Comparison of ENCODE assay signal across 22 cellular contexts in the genomic region with DNA sequence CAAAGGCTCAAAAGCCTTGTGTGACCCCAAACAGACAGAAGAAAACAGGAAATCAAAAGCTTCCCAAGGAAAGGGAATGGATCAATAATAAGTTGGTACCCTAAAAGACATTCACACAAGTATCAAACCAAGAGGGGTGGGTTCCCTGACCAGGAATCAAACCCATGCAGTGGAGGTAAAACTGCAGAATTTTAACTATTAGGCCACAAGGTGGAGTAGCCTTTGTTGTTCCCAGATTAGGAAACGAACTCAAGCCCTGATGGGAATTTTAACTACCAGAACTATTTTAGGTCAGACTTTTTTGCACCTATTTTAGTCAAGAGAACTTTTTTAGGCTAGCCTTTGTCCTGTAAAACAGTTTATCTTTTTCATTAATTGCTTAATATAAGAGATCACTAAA. TPM values are rescaled to one million over a fixed set of nuclear protein-coding genes. Genes with fewer than 3 reads are reported as not detected.
A peak's percentile ranks its signal among the peaks of the same experiment; 100 is the strongest.
DNase-seq lines count a peak whose midpoint lies in the region; ATAC-seq, FAIRE-seq and TF ChIP-seq lines count a peak whose summit lies in the region.
"Had no signal": no experiment of that assay in that cellular context is flagged by ENCODE, and none has a peak within 500 bp of the region (broad histone marks: within the 10 kb centered on the region; RNA-seq: fewer than 3 reads in every experiment).

No MANE protein-coding gene starts in this region.

- H3K9me3 ChIP-seq in A549: no peaks in the 10 kb centered on the region
- H3K9me3 ChIP-seq in H9 (ENCODE audit: control insufficient read depth, low read depth, low read length): no peaks in the 10 kb centered on the region

- no peaks in the 10 kb centered on the region for H3K4me1 ChIP-seq in A549
- H3K4me1 ChIP-seq in H9 (ENCODE audit: insufficient read depth, low read length): no peaks in the 10 kb centered on the region; the same call in 1 of the 2 replicates

- no peaks in the 10 kb centered on the region for H3K27me3 Mint-ChIP-seq in H9 (ENCODE audit: low read depth)
- H3K27me3 Mint-ChIP-seq in glutamatergic neuron (ENCODE audit: unreplicated experiment): peaks cover 1% of the 10 kb centered on the region
- H3K27me3 Mint-ChIP-seq in activated CD4-positive, alpha-beta T cell treated with anti-CD3 and anti-CD28 coated beads, Interleukin-2, amount 10 ng/mL, durations not matched to agents 7 days and 5 days: peaks cover 2% of the 10 kb centered on the region
- H3K27me3 Mint-ChIP-seq: dendritic cell treated with granulocyte-macrophage colony-stimulating factor and Interleukin-4, amounts not matched to agents 40 ng/mL and 50 ng/mL, for 4 days had no signal

- H3K56ac ChIP-seq in H9 (ENCODE audit: insufficient read length, low read depth, low read length): no peak overlapping the region

- H3K4me1 Mint-ChIP-seq in H9 (peaks cover 38 to 45% of the 10 kb centered on the region in 2 experiments), glutamatergic neuron (ENCODE audit: low read depth, unreplicated experiment) (no peaks in the 10 kb centered on the region)
- H3K4me1 Mint-ChIP-seq in activated CD4-positive, alpha-beta T cell treated with anti-CD3 and anti-CD28 coated beads, Interleukin-2, amount 10 ng/mL, durations not matched to agents 7 days and 5 days: no peaks in the 10 kb centered on the region
- H3K4me1 Mint-ChIP-seq: neural crest cell had no signal

- H2BK20ac ChIP-seq in H9 (ENCODE audit: low read depth, low read length, poor library complexity, severe bottlenecking): no peak overlapping the region

- intact Hi-C loops in cardiac septum (cut with DNase I): no loop called here

- POLR2A ChIA-PET in A549 (lab: Yijun Ruan, JAX): no interaction called here
- POLR2A ChIA-PET in activated CD4-positive, alpha-beta T cell treated with anti-CD3 and anti-CD28 coated beads, Interleukin-2, amount 10 ng/mL, durations not matched to agents 7 days and 5 days (lab: Charles Lee): no interaction called here

- no peak overlapping the region for H2AFZ ChIP-seq in H9 (ENCODE audit: low read length)

- H3K9me3 Mint-ChIP-seq in H9 (peaks cover 8 to 9% of the 10 kb centered on the region in 2 experiments), glutamatergic neuron (ENCODE audit: unreplicated experiment) (no peaks in the 10 kb centered on the region)
- H3K9me3 Mint-ChIP-seq in activated CD4-positive, alpha-beta T cell treated with anti-CD3 and anti-CD28 coated beads, Interleukin-2, amount 10 ng/mL, durations not matched to agents 7 days and 5 days: peaks cover 4% of the 10 kb centered on the region

- no peak overlapping the region for H2BK15ac ChIP-seq in H9 (ENCODE audit: low read depth, low read length)

- H3K4me3 Mint-ChIP-seq in H9: no peak overlapping the region
- H3K4me3 Mint-ChIP-seq in glutamatergic neuron (ENCODE audit: unreplicated experiment): no peak overlapping the region
- no peak overlapping the region for H3K4me3 Mint-ChIP-seq in activated CD4-positive, alpha-beta T cell treated with anti-CD3 and anti-CD28 coated beads, Interleukin-2, amount 10 ng/mL, durations not matched to agents 7 days and 5 days
- H3K4me3 Mint-ChIP-seq: dendritic cell treated with granulocyte-macrophage colony-stimulating factor and Interleukin-4, amounts not matched to agents 40 ng/mL and 50 ng/mL, for 4 days; neural crest cell had no signal

- TF ChIP-seq RAD21 in A549 (conservative IDR thresholded peaks at IDR 0.05 in 1 of 2, IDR thresholded peaks at IDR 0.05 in 1 of 2): no peak

- no peak overlapping the region for H2BK120ac ChIP-seq in H9 (ENCODE audit: low read depth, low read length, poor library complexity, severe bottlenecking)

- H3K18ac ChIP-seq in H9 (ENCODE audit: insufficient read length, low read depth, low read length): no peak overlapping the region

- no peak for TF ChIP-seq EP300 in A549 (IDR thresholded peaks at IDR 0.05)

- no peak for TF ChIP-seq POLR2A in A549 (IDR thresholded peaks at IDR 0.05; ENCODE audit: low read length)

- no peak overlapping the region for H4K5ac ChIP-seq in H9 (ENCODE audit: insufficient read length, low read depth, low read length)

- no peak overlapping the region for H2BK12ac ChIP-seq in H9 (ENCODE audit: insufficient read length, low read depth, low read length)

- DNase-seq in A549 (ENCODE audit: low read depth in 1 of 2, low spot score in 1 of 2) (no peak), H9 (no peak), astrocyte of the spinal cord (ENCODE audit: low read depth, low spot score) (no peak), glutamatergic neuron (no peak), cardiac septum (ENCODE audit: low spot score) (no peak), T-helper 1 cell (no peak), NCI-H128 (lab: John Stamatoyannopoulos, UW; ENCODE audit: unreplicated experiment) (no peak)
- no peak for DNase-seq in activated CD4-positive, alpha-beta T cell treated with anti-CD3 and anti-CD28 coated beads, Interleukin-2, amount 10 ng/mL, durations not matched to agents 7 days and 5 days
- DNase-seq: ACHN; activated CD4-positive, alpha-beta T cell treated with anti-CD3 and anti-CD28 coated beads for 48 hours; activated naive CD4-positive, alpha-beta T cell treated with anti-CD3 and anti-CD28 coated beads, Interleukin-2, amount 50 U/mL, for 16 hours; EL; kidney glomerular epithelial cell; midbrain; NCI-H1048; NCI-H2107; NCI-H524 treated with DMSO at 0.1 percent for 48 hours; stimulated activated naive CD8-positive, alpha-beta T cell treated with anti-CD3 and anti-CD28 coated beads, Interleukin-15, Interleukin-2, amounts not matched to agents 100 U/mL and 50 U/mL, for 24 hours; trophoblast cell had no signal

- CTCF ChIA-PET in A549 (lab: Yijun Ruan, JAX): interaction anchor here (0.6 to 2.8 kb wide), 4 partner anchors 16 to 299 kb away, joined by 4 to 13 read pairs (median 8); no protein-coding TSS in a partner anchor
- CTCF ChIA-PET in activated CD4-positive, alpha-beta T cell treated with anti-CD3 and anti-CD28 coated beads, Interleukin-2, amount 10 ng/mL, durations not matched to agents 7 days and 5 days (lab: Charles Lee): no interaction called here

- no peak overlapping the region for H3T11ph ChIP-seq in H9 (ENCODE audit: low read length)

- no peak overlapping the region for H2AK5ac ChIP-seq in H9 (ENCODE audit: insufficient read length, low read length)

- no peak overlapping the region for H3K27ac ChIP-seq in A549
- no peak overlapping the region for H3K27ac ChIP-seq in H9 (ENCODE audit: insufficient read length, low read depth, low read length)

- no peaks in the 10 kb centered on the region for H3K23me2 ChIP-seq in H9 (ENCODE audit: insufficient read length, low read depth, low read length, poor library complexity, severe bottlenecking)

- WGBS in A549 (ENCODE audit: missing lambda C conversion rate): 5% methylated on average over 1 of the region's 1 CpG
- WGBS in H9 (ENCODE audit: extremely low coverage, insufficient read length, low lambda C conversion rate): no CpG with 5 or more reads among the region's 1 CpG

- H2BK5ac ChIP-seq in H9 (ENCODE audit: insufficient read length, low read length): no peak overlapping the region

- in situ Hi-C loops in astrocyte of the spinal cord (cut with HindIII; ENCODE audit: low sequenced_read_pairs): no loop called here

- H4K91ac ChIP-seq in H9 (ENCODE audit: insufficient read length, low read depth, low read length): no peak overlapping the region

- H3K79me2 ChIP-seq in H9 (ENCODE audit: insufficient read depth, low read length): no peaks in the 10 kb centered on the region

- no peak overlapping the region for H4K8ac ChIP-seq in H9 (replicated peaks; ENCODE audit: insufficient read length, low read depth, low read length)

- no peak for FAIRE-seq in A549 (lab: Jason Lieb, UNC)
- FAIRE-seq: GM12892 had no signal

- TF ChIP-seq CTCF in A549 (IDR thresholded peaks at IDR 0.05) (0 out of 3 replicates have a peak, but pooled peaks have one; percentile 10), H9 (conservative IDR thresholded peaks at IDR 0.05) (peak; percentile 58; the same call in 2 of the 3 replicates), astrocyte of the spinal cord (IDR thresholded peaks at IDR 0.05; ENCODE audit: low read depth, low read length) (peak; percentile 17), glutamatergic neuron (IDR thresholded peaks at IDR 0.05; ENCODE audit: partially characterized antibody, unreplicated experiment) (peak; percentile 14)

- H3K23ac ChIP-seq in H9 (ENCODE audit: insufficient read length, low read depth, low read length): no peak overlapping the region

- H3K36me3 Mint-ChIP-seq in H9 (ENCODE audit: insufficient read depth in 1 of 3, low read depth in 3 of 3) (peaks cover 7 to 9% (median 9%) of the 10 kb centered on the region in 3 experiments), glutamatergic neuron (ENCODE audit: unreplicated experiment) (peaks cover 10% of the 10 kb centered on the region)
- peaks cover 3% of the 10 kb centered on the region for H3K36me3 Mint-ChIP-seq in activated CD4-positive, alpha-beta T cell treated with anti-CD3 and anti-CD28 coated beads, Interleukin-2, amount 10 ng/mL, durations not matched to agents 7 days and 5 days (ENCODE audit: low read depth)

- H3K79me1 ChIP-seq in H9 (ENCODE audit: insufficient read depth, low read depth, low read length, poor library complexity, severe bottlenecking): no peaks in the 10 kb centered on the region

- H3K4me2 ChIP-seq in A549: no peak overlapping the region
- H3K4me2 ChIP-seq in H9 (ENCODE audit: insufficient read depth, insufficient read length, low read length): no peak overlapping the region

- H3K14ac ChIP-seq in H9 (ENCODE audit: insufficient read depth, low read length): no peak overlapping the region

- no peaks in the 10 kb centered on the region for H3K27me3 ChIP-seq in H9 (ENCODE audit: insufficient read depth, low read length)

- H3K4me3 ChIP-seq in A549 (no peak overlapping the region), astrocyte of the spinal cord (ENCODE audit: low read depth, low read length) (no peak overlapping the region)

- no peak overlapping the region; a peak in 1 of 7 replicates for H3K27ac Mint-ChIP-seq in H9
- no peak overlapping the region for H3K27ac Mint-ChIP-seq in glutamatergic neuron (ENCODE audit: unreplicated experiment)
- no peak overlapping the region for H3K27ac Mint-ChIP-seq in activated CD4-positive, alpha-beta T cell treated with anti-CD3 and anti-CD28 coated beads, Interleukin-2, amount 10 ng/mL, durations not matched to agents 7 days and 5 days
- H3K27ac Mint-ChIP-seq: dendritic cell treated with granulocyte-macrophage colony-stimulating factor and Interleukin-4, amounts not matched to agents 40 ng/mL and 50 ng/mL, for 4 days had no signal

- no peak for ATAC-seq in A549
- ATAC-seq: stimulated activated naive CD8-positive, alpha-beta T cell treated with anti-CD3 and anti-CD28 coated beads, Interleukin-15, Interleukin-2, amounts not matched to agents 100 U/mL and 50 U/mL, for 24 hours had no signal

- no peak overlapping the region for H3K4ac ChIP-seq in H9 (ENCODE audit: low read depth, low read length)

- no peaks in the 10 kb centered on the region for H4K20me1 ChIP-seq in H9 (ENCODE audit: control insufficient read depth, insufficient read depth, insufficient read length)

- H3K9ac ChIP-seq in H9 (ENCODE audit: extremely low read depth, insufficient read length, low read length): no peak overlapping the region

RNA-seq across cellular contexts. Expression of gene SETMAR, which starts 31.4 kb away (rescaled TPM):
- polyA plus RNA-seq in A549 (2011; rRNA removed) (12.3 and 12.5 TPM in 2 replicates), A549 (2017; fragmentation: RNase III; extraction: RNeasy Plus Mini Kit Qiagen cat#74134 plus additional on column Dnase treatment) (7.2 to 8.5 TPM (median 7.3 TPM) in 3 replicates)
- polyA plus RNA-seq in A549 (2012; cell fraction: cytosol; rRNA removed): 5.7 TPM in 2 replicates
- 4.2 and 6.4 TPM in 2 replicates for polyA plus RNA-seq in A549 (2012; cell fraction: nucleus; rRNA removed)
- polyA minus RNA-seq in A549 (2011; rRNA and poly(A)+ RNA removed): 12.6 and 13.4 TPM in 2 replicates
- total RNA-seq in H9 (2021) (28.6 and 29.1 TPM in 2 replicates), glutamatergic neuron (ENCODE audit: unreplicated experiment) (31.6 TPM), cardiac septum (15.8 TPM)
- total RNA-seq in activated CD4-positive, alpha-beta T cell treated with anti-CD3 and anti-CD28 coated beads, Interleukin-2, amount 10 ng/mL, durations not matched to agents 7 days and 5 days: 10 to 100 TPM; 14.9 to 15.5 TPM
